In the genomic region with DNA sequence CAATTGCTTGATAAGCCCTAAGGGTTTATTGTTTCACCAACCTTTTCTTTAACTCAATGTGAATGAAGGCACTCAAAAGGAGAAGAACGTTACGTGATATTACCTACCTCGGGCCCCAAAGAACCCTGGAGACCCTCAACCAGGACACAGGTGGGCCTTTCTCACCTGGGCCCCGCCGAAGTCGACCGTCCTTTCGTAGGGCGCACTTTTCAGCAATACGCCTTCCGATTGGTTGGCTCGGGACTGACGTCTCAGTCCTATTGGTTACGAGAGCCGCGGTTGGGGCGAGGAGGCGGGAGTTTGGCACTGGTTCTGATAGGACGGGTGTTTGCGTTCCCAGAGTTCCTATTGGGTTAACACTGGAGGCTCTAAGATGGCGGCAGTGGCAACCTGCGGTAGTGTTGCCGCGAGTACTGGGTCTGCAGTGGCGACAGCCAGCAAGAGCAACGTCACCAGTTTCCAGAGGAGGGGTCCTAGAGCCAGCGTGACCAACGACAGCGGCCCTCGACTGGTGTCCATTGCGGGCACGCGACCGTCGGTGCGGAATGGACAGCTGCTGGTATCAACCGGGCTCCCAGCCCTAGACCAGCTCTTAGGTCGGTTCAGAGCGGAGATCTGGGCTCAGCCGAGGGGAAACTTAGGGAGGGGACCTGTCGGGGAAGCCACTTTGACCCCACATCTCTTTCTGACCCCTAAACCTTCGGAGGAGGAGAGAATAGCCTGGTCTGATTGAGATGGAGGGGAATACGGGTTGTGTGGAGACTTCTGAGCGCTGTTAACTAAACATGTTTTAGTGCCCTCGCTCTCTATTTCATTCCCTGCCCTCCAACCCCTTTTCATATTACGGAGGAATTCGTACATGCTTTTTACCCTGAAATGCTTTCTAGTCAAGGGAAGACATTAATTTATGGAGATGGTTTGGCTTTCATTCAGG, we compare ENCODE assay signal across 8 cellular contexts. TPM values are rescaled to one million over a fixed set of nuclear protein-coding genes. Genes with fewer than 3 reads are reported as not detected.
A peak's percentile ranks its signal among the peaks of the same experiment; 100 is the strongest.
DNase-seq lines count a peak whose midpoint lies in the region; ATAC-seq and TF ChIP-seq lines count a peak whose summit lies in the region.

ELP4 (plus strand) TSS at position 356 of the 934 bp plus-strand sequence; CDS start at position 374, 18 bp downstream.
A gene with protein sequence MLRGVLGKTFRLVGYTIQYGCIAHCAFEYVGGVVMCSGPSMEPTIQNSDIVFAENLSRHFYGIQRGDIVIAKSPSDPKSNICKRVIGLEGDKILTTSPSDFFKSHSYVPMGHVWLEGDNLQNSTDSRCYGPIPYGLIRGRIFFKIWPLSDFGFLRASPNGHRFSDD (minus strand): TSS at position 211 of the 934 bp plus-strand sequence. CDS start 46,346 bp downstream, outside the sequence.

- whole genome bisulfite sequencing in endodermal cell (ENCODE audit: insufficient coverage in 1 of 2, insufficient read length in 1 of 2), 2 experiments: 0% methylated on average over 25 to 46 of the region's 47 CpGs
- 0 to 1% methylated on average over 34 to 39 of the region's 47 CpGs for WGBS in mesodermal cell (ENCODE audit: insufficient coverage in 2 of 2), 2 experiments

- peaks cover 10% of the 10 kb centered on the region for H3K36me3 Mint-ChIP-seq in activated CD8-positive, alpha-beta memory T cell treated with anti-CD3 and anti-CD28 coated beads, Interleukin-2, amount 10 ng/mL, durations not matched to agents 7 days and 5 days
- H3K36me3 Mint-ChIP-seq in endodermal cell (ENCODE audit: low read depth): peaks cover 16% of the 10 kb centered on the region

- ATAC-seq in GM21381 (IDR thresholded peaks at IDR 0.05; ENCODE audit: unreplicated experiment): peak; percentile 100
- peak; percentile 99 for ATAC-seq in activated CD8-positive, alpha-beta memory T cell treated with anti-CD3 and anti-CD28 coated beads, Interleukin-2, amount 10 ng/mL, durations not matched to agents 7 days and 5 days

- no peaks in the 10 kb centered on the region for H3K27me3 Mint-ChIP-seq in activated CD8-positive, alpha-beta memory T cell treated with anti-CD3 and anti-CD28 coated beads, Interleukin-2, amount 10 ng/mL, durations not matched to agents 7 days and 5 days
- H3K27me3 Mint-ChIP-seq in endodermal cell (ENCODE audit: insufficient read depth): no peaks in the 10 kb centered on the region

- H3K27me3 ChIP-seq in NT2/D1 (ENCODE audit: insufficient read depth, insufficient read length) (no peaks in the 10 kb centered on the region), endodermal cell (ENCODE audit: control insufficient read depth, insufficient read depth, low read length, poor library complexity, severe bottlenecking) (no peaks in the 10 kb centered on the region)

- DNase-seq in COR-L47 (lab: John Stamatoyannopoulos, UW) (peak; percentile 99), HUDEP-2 (lab: John Stamatoyannopoulos, UW; ENCODE audit: unreplicated experiment in 76 of 76) (peak; percentile 30 to 96 (median 90)), NT2/D1 (ENCODE audit: low read depth, low spot score) (peak; percentile 90), endodermal cell (peak; percentile 98)
- peak; percentile 97 for DNase-seq in activated CD8-positive, alpha-beta memory T cell treated with anti-CD3 and anti-CD28 coated beads, Interleukin-2, amount 10 ng/mL, durations not matched to agents 7 days and 5 days
- peak; percentile 82 to 92 for DNase-seq in stimulated activated CD8-positive, alpha-beta memory T cell treated with anti-CD3 and anti-CD28 coated beads, Interleukin-15, amount 100 ng/mL, for 4 hours (ENCODE audit: low read depth in 2 of 2)

- H3K4me3 ChIP-seq in NT2/D1 (ENCODE audit: insufficient read length, low read depth): peak within 1 kb of the TSS; percentile 74
- H3K4me3 ChIP-seq in endodermal cell (ENCODE audit: low read length): peak within 1 kb of the TSS; percentile 92
- H3K4me3 ChIP-seq in mesodermal cell (ENCODE audit: extremely low read depth, insufficient read depth, low read length, poor library complexity, severe bottlenecking): peak within 1 kb of the TSS; percentile 76

- CTCF ChIA-PET in activated CD8-positive, alpha-beta memory T cell treated with anti-CD3 and anti-CD28 coated beads, Interleukin-2, amount 10 ng/mL, durations not matched to agents 7 days and 5 days (lab: Charles Lee): no interaction called here

- H3K9me3 Mint-ChIP-seq in activated CD8-positive, alpha-beta memory T cell treated with anti-CD3 and anti-CD28 coated beads, Interleukin-2, amount 10 ng/mL, durations not matched to agents 7 days and 5 days (ENCODE audit: low read depth): no peaks in the 10 kb centered on the region
- H3K9me3 Mint-ChIP-seq in endodermal cell: no peaks in the 10 kb centered on the region

- H3K4me3 Mint-ChIP-seq in activated CD8-positive, alpha-beta memory T cell treated with anti-CD3 and anti-CD28 coated beads, Interleukin-2, amount 10 ng/mL, durations not matched to agents 7 days and 5 days: peak within 1 kb of the TSS; percentile 95
- peak within 1 kb of the TSS; percentile 94 for H3K4me3 Mint-ChIP-seq in endodermal cell

- TF ChIP-seq CTCF in endodermal cell (conservative IDR thresholded peaks at IDR 0.05): no peak

- peaks cover 26% of the 10 kb centered on the region for H3K4me1 Mint-ChIP-seq in activated CD8-positive, alpha-beta memory T cell treated with anti-CD3 and anti-CD28 coated beads, Interleukin-2, amount 10 ng/mL, durations not matched to agents 7 days and 5 days
- H3K4me1 Mint-ChIP-seq in endodermal cell: peaks cover 18% of the 10 kb centered on the region

- H3K36me3 ChIP-seq in NT2/D1 (ENCODE audit: insufficient read depth, insufficient read length, low read length): peaks cover 6% of the 10 kb centered on the region
- no peaks in the 10 kb centered on the region for H3K36me3 ChIP-seq in endodermal cell (ENCODE audit: control insufficient read depth, insufficient read depth, low read length)
- peaks cover 8% of the 10 kb centered on the region for H3K36me3 ChIP-seq in mesodermal cell (ENCODE audit: control insufficient read depth, insufficient read depth, low read length)

- H3K27ac ChIP-seq in endodermal cell (ENCODE audit: low read depth, low read length) (peak within 1 kb of the TSS; percentile 90), mesodermal cell (ENCODE audit: low read depth, low read length, severe bottlenecking) (peak within 1 kb of the TSS; percentile 93)

- H3K4me1 ChIP-seq in NT2/D1 (ENCODE audit: insufficient read depth, insufficient read length) (no peaks in the 10 kb centered on the region), endodermal cell (ENCODE audit: control insufficient read depth, insufficient read depth, low read length) (no peaks in the 10 kb centered on the region), mesodermal cell (ENCODE audit: control insufficient read depth, insufficient read depth, low read length, poor library complexity, severe bottlenecking) (no peaks in the 10 kb centered on the region)

- peak within 1 kb of the TSS; percentile 93 for H3K27ac Mint-ChIP-seq in activated CD8-positive, alpha-beta memory T cell treated with anti-CD3 and anti-CD28 coated beads, Interleukin-2, amount 10 ng/mL, durations not matched to agents 7 days and 5 days
- H3K27ac Mint-ChIP-seq in endodermal cell: peak within 1 kb of the TSS; percentile 99

- H3K9ac ChIP-seq in NT2/D1 (ENCODE audit: insufficient read length, low read depth) (peak within 1 kb of the TSS; percentile 91), endodermal cell (ENCODE audit: extremely low read depth, low read length, poor library complexity, severe bottlenecking) (peak within 1 kb of the TSS; percentile 88)

- H3K9me3 ChIP-seq in NT2/D1 (ENCODE audit: insufficient read depth, low read length) (no peaks in the 10 kb centered on the region), endodermal cell (ENCODE audit: control insufficient read depth, low read length) (no peaks in the 10 kb centered on the region), mesodermal cell (ENCODE audit: control insufficient read depth, low read length) (no peaks in the 10 kb centered on the region)

RNA-seq across cellular contexts. Expression of gene ELP4, which starts in this region (rescaled TPM):
- total RNA-seq in activated CD8-positive, alpha-beta memory T cell treated with anti-CD3 and anti-CD28 coated beads, Interleukin-2, amount 10 ng/mL, durations not matched to agents 7 days and 5 days: 10 to 100 TPM; 20.7 to 23.7 TPM
- total RNA-seq in endodermal cell: 10 to 100 TPM; 19.1 to 25.2 TPM
- polyA plus RNA-seq in endodermal cell (2013, experiment 1 of 2): 29.3 TPM
- polyA plus RNA-seq in endodermal cell (2013, experiment 2 of 2): 26.7 TPM
- polyA plus RNA-seq in mesodermal cell (2013, experiment 1 of 2): 20.5 TPM
- 22.7 TPM for polyA plus RNA-seq in mesodermal cell (2013, experiment 2 of 2)

RNA-seq across cellular contexts. Expression of the second gene that starts in this region (rescaled TPM):
- total RNA-seq in activated CD8-positive, alpha-beta memory T cell treated with anti-CD3 and anti-CD28 coated beads, Interleukin-2, amount 10 ng/mL, durations not matched to agents 7 days and 5 days: 10 to 100 TPM; 15.2 to 19.9 TPM
- total RNA-seq in endodermal cell: 10 to 100 TPM; 28.9 to 44.9 TPM
- 58.4 TPM for polyA plus RNA-seq in endodermal cell (2013, experiment 1 of 2)
- polyA plus RNA-seq in endodermal cell (2013, experiment 2 of 2): 54.3 TPM
- 33.4 TPM for polyA plus RNA-seq in mesodermal cell (2013, experiment 1 of 2)
- 33.7 TPM for polyA plus RNA-seq in mesodermal cell (2013, experiment 2 of 2)

Comparison
In these comparisons a context has a peak if more than half of its experiments do, and no peak if none do; other contexts are left out.
1. Peak in every context shown above with its lines: DNase-seq, ATAC-seq, H3K4me3 ChIP-seq and H3K27ac ChIP-seq.